ENCODE assay signal across 36 cellular contexts in genomic region chr15:43873651-43874050, GRCh38.
"Had no signal": no experiment of that assay in that cellular context is flagged by ENCODE, and none has a peak within 500 bp of the region (broad histone marks: within the 10 kb centered on the region; RNA-seq: fewer than 3 reads in every experiment).

No MANE protein-coding gene starts in this region.

- H3K9me3 Mint-ChIP-seq: activated B cell treated with CpG ODN at 0.5 μM for 24 hours; activated CD8-positive, alpha-beta T cell treated with anti-CD3 and anti-CD28 coated beads for 36 hours; activated naive CD4-positive, alpha-beta T cell treated with anti-CD3 and anti-CD28 coated beads, Interleukin-2, amount 50 U/mL, for 72 hours; activated naive CD8-positive, alpha-beta T cell treated with anti-CD3 and anti-CD28 coated beads, Interleukin-2, amount 10 ng/mL, durations not matched to agents 7 days and 5 days; activated T-cell treated with anti-CD3 and anti-CD28 coated beads, Interleukin-2, amount 50 U/mL, for 24 hours; activated T-helper 17 cell treated with anti-CD3 and anti-CD28 coated beads, Interleukin-2, amount 50 U/mL, for 72 hours; brain; effector memory CD8-positive, alpha-beta T cell; T-cell; T-helper 1 cell treated with Interleukin-12 subunit alpha and Interleukin-12 subunit beta and Interleukin-4 antibody, amounts not matched to agents 30 μg/mL and 1 μg/mL, for 36 hours; T-helper 2 cell treated with Interferon-gamma antibody and Interleukin-4, amounts not matched to agents 5 μg/mL and 100 μg/mL, for 36 hours had no signal

- H3K27me3 Mint-ChIP-seq: activated B cell treated with CpG ODN at 0.5 μM for 24 hours; activated CD8-positive, alpha-beta memory T cell treated with anti-CD3 and anti-CD28 coated beads, Interleukin-2, amount 10 ng/mL, durations not matched to agents 7 days and 5 days; activated CD8-positive, alpha-beta T cell treated with anti-CD3 and anti-CD28 coated beads for 36 hours; activated naive CD8-positive, alpha-beta T cell treated with anti-CD3 and anti-CD28 coated beads, Interleukin-2, amount 10 ng/mL, durations not matched to agents 7 days and 5 days; activated T-cell treated with anti-CD3 and anti-CD28 coated beads, Interleukin-2, amount 50 U/mL, for 24 hours; activated T-helper 17 cell treated with anti-CD3 and anti-CD28 coated beads, Interleukin-2, amount 50 U/mL, for 72 hours; brain; effector memory CD8-positive, alpha-beta T cell; T-cell had no signal

- H3K4me3 Mint-ChIP-seq: activated B cell treated with CpG ODN at 0.5 μM for 24 hours; activated CD8-positive, alpha-beta memory T cell treated with anti-CD3 and anti-CD28 coated beads, Interleukin-2, amount 10 ng/mL, durations not matched to agents 7 days and 5 days; activated CD8-positive, alpha-beta T cell treated with anti-CD3 and anti-CD28 coated beads for 36 hours; activated naive CD8-positive, alpha-beta T cell treated with anti-CD3 and anti-CD28 coated beads, Interleukin-2, amount 10 ng/mL, durations not matched to agents 7 days and 5 days; activated T-cell treated with anti-CD3 and anti-CD28 coated beads, Interleukin-2, amount 50 U/mL, for 24 hours; activated T-helper 17 cell treated with anti-CD3 and anti-CD28 coated beads, Interleukin-2, amount 50 U/mL, for 72 hours; brain; effector memory CD8-positive, alpha-beta T cell; T-cell; T-helper 1 cell treated with Interleukin-12 subunit alpha and Interleukin-12 subunit beta and Interleukin-4 antibody, amounts not matched to agents 30 μg/mL and 1 μg/mL, for 36 hours; T-helper 2 cell treated with Interferon-gamma antibody and Interleukin-4, amounts not matched to agents 5 μg/mL and 100 μg/mL, for 36 hours had no signal

- ATAC-seq: activated CD4-positive, CD25-positive, alpha-beta regulatory T cell treated with anti-CD3 and anti-CD28 coated beads, Interleukin-2, amount 50 U/mL, for 24 hours; activated CD8-positive, alpha-beta memory T cell treated with anti-CD3 and anti-CD28 coated beads, Interleukin-2, amount 10 ng/mL, durations not matched to agents 7 days and 5 days; activated CD8-positive, alpha-beta T cell treated with anti-CD3 and anti-CD28 coated beads for 36 hours; activated naive CD4-positive, alpha-beta T cell treated with anti-CD3 and anti-CD28 coated beads, Interleukin-2, amount 50 U/mL, for 72 hours; activated T-helper 17 cell treated with anti-CD3 and anti-CD28 coated beads, Interleukin-2, amount 50 U/mL, for 72 hours; effector memory CD8-positive, alpha-beta T cell; foreskin keratinocyte; gastrocnemius medialis; T-cell had no signal

- H3K27me3 ChIP-seq: ascending aorta, breast epithelium, esophagus muscularis mucosa, foreskin keratinocyte, gastrocnemius medialis, heart left ventricle had no signal

- H3K9me3 ChIP-seq: ascending aorta, breast epithelium, esophagus muscularis mucosa, gastrocnemius medialis, heart left ventricle had no signal

- H3K4me1 ChIP-seq: ascending aorta, breast epithelium, esophagus muscularis mucosa, foreskin keratinocyte, gastrocnemius medialis had no signal

- H3K36me3 ChIP-seq: ascending aorta, breast epithelium, gastrocnemius medialis had no signal

- H3K4me3 ChIP-seq: ascending aorta, breast epithelium, esophagus muscularis mucosa, gastrocnemius medialis had no signal

- H3K27ac Mint-ChIP-seq: activated B cell treated with CpG ODN at 0.5 μM for 24 hours; activated CD8-positive, alpha-beta memory T cell treated with anti-CD3 and anti-CD28 coated beads, Interleukin-2, amount 10 ng/mL, durations not matched to agents 7 days and 5 days; activated CD8-positive, alpha-beta T cell treated with anti-CD3 and anti-CD28 coated beads for 36 hours; activated naive CD8-positive, alpha-beta T cell treated with anti-CD3 and anti-CD28 coated beads, Interleukin-2, amount 10 ng/mL, durations not matched to agents 7 days and 5 days; activated T-cell treated with anti-CD3 and anti-CD28 coated beads, Interleukin-2, amount 50 U/mL, for 24 hours; activated T-helper 17 cell treated with anti-CD3 and anti-CD28 coated beads, Interleukin-2, amount 50 U/mL, for 72 hours; T-cell; T-helper 1 cell treated with Interleukin-12 subunit alpha and Interleukin-12 subunit beta and Interleukin-4 antibody, amounts not matched to agents 30 μg/mL and 1 μg/mL, for 36 hours; T-helper 2 cell treated with Interferon-gamma antibody and Interleukin-4, amounts not matched to agents 5 μg/mL and 100 μg/mL, for 36 hours had no signal

- H3K27ac ChIP-seq: ascending aorta, breast epithelium, esophagus muscularis mucosa, foreskin keratinocyte, gastrocnemius medialis, WERI-Rb-1 had no signal

- DNase-seq: activated B cell treated with CpG ODN at 0.5 μM for 24 hours; activated CD4-positive, alpha-beta T cell treated with anti-CD3 and anti-CD28 coated beads for 48 hours; activated CD4-positive, alpha-beta T cell treated with anti-CD3 and anti-CD28 coated beads, Interleukin-2, amount 50 U/mL, for 1 hour; activated CD4-positive, alpha-beta T cell treated with anti-CD3 and anti-CD28 coated beads, Interleukin-2, amount 50 U/mL, for 48 hours; activated CD8-positive, alpha-beta memory T cell treated with anti-CD3 and anti-CD28 coated beads, Interleukin-2, amount 10 ng/mL, durations not matched to agents 7 days and 5 days; activated CD8-positive, alpha-beta memory T cell treated with anti-CD3 and anti-CD28 coated beads, Interleukin-2, amount 50 U/mL, for 48 hours; activated CD8-positive, alpha-beta T cell treated with anti-CD3 and anti-CD28 coated beads for 36 hours; activated effector memory CD4-positive, alpha-beta T cell treated with Interleukin-2 at 50 U/mL for 16 hours; activated gamma-delta T cell treated with Interleukin-2 at 50 U/mL for 16 hours; activated naive CD4-positive, alpha-beta T cell treated with Interleukin-2 at 50 U/mL for 16 hours; activated naive CD8-positive, alpha-beta T cell treated with anti-CD3 and anti-CD28 coated beads, Interleukin-2, amount 10 ng/mL, durations not matched to agents 7 days and 5 days; activated T-cell treated with anti-CD3 and anti-CD28 coated beads for 4 hours; activated T-cell treated with anti-CD3 and anti-CD28 coated beads, Interleukin-2, amount 50 U/mL, for 24 hours; caudate nucleus; cortex of kidney; dermis blood vessel endothelial cell; effector CD4-positive, alpha-beta T cell; effector memory CD8-positive, alpha-beta T cell; erythroblast; foreskin keratinocyte; gastrocnemius medialis; glutamatergic neuron; heart left ventricle; SW 1271; T-cell; T1000; WERI-Rb-1 had no signal

- H3K4me1 Mint-ChIP-seq: activated B cell treated with CpG ODN at 0.5 μM for 24 hours; activated CD8-positive, alpha-beta memory T cell treated with anti-CD3 and anti-CD28 coated beads, Interleukin-2, amount 10 ng/mL, durations not matched to agents 7 days and 5 days; activated T-helper 17 cell treated with anti-CD3 and anti-CD28 coated beads, Interleukin-2, amount 50 U/mL, for 72 hours; T-cell had no signal
